18 cellular contexts compared by ENCODE assay signal in the genomic region with DNA sequence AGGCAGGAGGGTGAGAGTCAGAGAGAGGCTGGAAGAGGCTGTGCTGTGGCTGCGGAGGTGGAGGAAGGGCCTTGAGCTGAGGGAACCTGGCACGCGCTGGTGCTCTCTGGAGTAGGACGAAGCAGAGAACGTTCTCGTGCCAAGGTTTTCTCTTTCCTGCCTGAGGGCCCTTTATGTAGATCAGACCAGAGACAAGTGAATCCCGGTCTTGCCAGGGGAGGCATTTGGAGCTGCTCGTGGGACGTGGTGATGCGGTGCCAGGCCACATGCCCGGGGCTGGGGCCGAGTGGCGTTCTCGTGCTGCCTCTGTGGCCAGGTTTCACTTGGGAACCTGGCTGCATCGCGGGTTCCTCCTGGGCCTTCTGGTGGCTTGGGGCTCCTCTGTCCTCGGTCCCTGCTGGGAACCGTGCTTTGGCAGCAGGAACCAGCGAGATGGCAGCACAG. TPM values are rescaled to one million over a fixed set of nuclear protein-coding genes. Genes with fewer than 3 reads are reported as not detected.
DNase-seq lines count a peak whose midpoint lies in the region; TF ChIP-seq lines count a peak whose summit lies in the region.
"Had no signal": no experiment of that assay in that cellular context is flagged by ENCODE, and none has a peak within 500 bp of the region (broad histone marks: within the 10 kb centered on the region; RNA-seq: fewer than 3 reads in every experiment).

No MANE protein-coding gene starts in this region.

- no peak for TF ChIP-seq CTCF in spleen (IDR thresholded peaks at IDR 0.05 in 8 of 11, conservative IDR thresholded peaks at IDR 0.05 in 3 of 11)

- intact Hi-C loops in spleen (cut with DNase I; ENCODE audit: low total_unique reads) = no loop called here

- TF ChIP-seq POLR2A in spleen (IDR thresholded peaks at IDR 0.05) = no peak

- H3K27ac ChIP-seq in spleen = no peak overlapping the region
- H3K27ac ChIP-seq: ovary, PC-9 had no signal

- no peaks in the 10 kb centered on the region for H3K9me3 ChIP-seq in spleen
- H3K9me3 ChIP-seq: ovary had no signal

- H3K36me3 ChIP-seq in spleen = peaks cover 0 to 36% (median 9%) of the 10 kb centered on the region in 6 donors
- H3K36me3 ChIP-seq: ovary had no signal

- peak; percentile 62 for DNase-seq in NCI-H2029 (lab: John Stamatoyannopoulos, UW)
- no peak for DNase-seq in NCI-H2029 treated with DMSO at 0.1 percent for 48 hours (lab: John Stamatoyannopoulos, UW)
- peak; percentile 95 for DNase-seq in cerebellar cortex (ENCODE audit: low spot score)
- peak; percentile 11 for DNase-seq in iPS-NIHi11 (ENCODE audit: low spot score)
- DNase-seq in spleen = peak; percentile 51
- DNase-seq in stimulated activated naive CD4-positive, alpha-beta T cell treated with Interleukin-2 at 50 U/mL for 16 hours (lab: John Stamatoyannopoulos, UW) = no peak
- no peak for DNase-seq in activated gamma-delta T cell treated with Interleukin-2 at 50 U/mL for 16 hours
- no peak for DNase-seq in activated CD8-positive, alpha-beta memory T cell treated with anti-CD3 and anti-CD28 coated beads for 24 hours
- DNase-seq: 8988T; activated CD8-positive, alpha-beta memory T cell treated with anti-CD3 and anti-CD28 coated beads, Interleukin-2, amount 50 U/mL, for 4 hours; activated naive CD4-positive, alpha-beta T cell treated with anti-CD3 and anti-CD28 coated beads, Interleukin-2, amount 50 U/mL, for 16 hours; CD4-positive, CD25-positive, alpha-beta regulatory T cell; islet precursor cell; NCI-H187; NCI-H526 treated with DMSO at 0.1 percent for 48 hours; PC-9; stimulated activated CD4-positive, alpha-beta T cell treated with anti-CD3 and anti-CD28 coated beads, Interleukin-12 subunit alpha, Interleukin-12 subunit beta, amount 100 ng/mL, for 4 hours had no signal

- no peak overlapping the region for H3K4me3 ChIP-seq in spleen
- H3K4me3 ChIP-seq: ovary, PC-9 had no signal

- H3K27me3 ChIP-seq in spleen (replicated peaks in 1 of 7) = no peaks in the 10 kb centered on the region
- H3K27me3 ChIP-seq: ovary had no signal

- peaks cover 0 to 56% (median 15%) of the 10 kb centered on the region in 6 donors for H3K4me1 ChIP-seq in spleen

- WGBS in spleen, 5 donors = 77 to 91% (median 85%) methylated on average over 8 to 19 of the region's 19 CpGs

RNA-seq across cellular contexts. Expression of gene KDM4B, which starts 54.2 kb away (rescaled TPM):
- 10 to 100 TPM; 37.9 to 80.5 (median 56.6) TPM for total RNA-seq in spleen
- polyA plus RNA-seq in spleen = 10 to 100 TPM; 18.3 to 31.8 (median 22.7) TPM

Comparison
In these comparisons a context has a peak if more than half of its experiments do, and no peak if none do; other contexts are left out.
1. DNase-seq: peak in NCI-H2029 (single experiment), cerebellar cortex (single experiment), iPS-NIHi11 (single experiment) and spleen (single experiment); none in NCI-H2029 treated with DMSO at 0.1 percent for 48 hours (single experiment), stimulated activated naive CD4-positive, alpha-beta T cell treated with Interleukin-2 at 50 U/mL for 16 hours (single experiment), activated gamma-delta T cell treated with Interleukin-2 at 50 U/mL for 16 hours (single experiment) and activated CD8-positive, alpha-beta memory T cell treated with anti-CD3 and anti-CD28 coated beads for 24 hours (single experiment).